1 cellular context compared by ENCODE assay signal in the genomic region with DNA sequence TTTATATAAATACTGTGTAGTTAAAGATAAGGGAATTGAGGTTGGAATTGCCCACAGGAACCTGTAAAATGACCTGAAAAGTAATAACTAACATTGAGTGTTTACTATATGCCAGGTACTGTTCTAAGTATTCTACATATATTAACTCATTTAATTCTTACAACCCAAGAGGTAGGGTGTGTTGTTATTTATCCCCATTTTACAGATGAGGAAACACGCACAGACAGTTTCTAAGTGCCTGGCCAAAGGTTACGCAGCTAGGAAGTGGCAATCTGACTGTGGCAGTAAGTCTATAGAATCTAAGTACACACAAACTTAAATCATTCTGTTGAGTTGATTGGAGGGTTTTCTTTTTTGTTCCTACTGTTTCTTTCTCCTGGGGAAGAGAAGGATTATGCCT.
TF ChIP-seq lines count a peak whose summit lies in the region.

No MANE protein-coding gene starts in this region.

TF ChIP-seq in HCT116, 20 proteins besides CTCF, POLR2A, EP300 and RAD21:
- no peak for TF ChIP-seq CEBPB (IDR thresholded peaks at IDR 0.05; ENCODE audit: low read depth)
- no peak for TF ChIP-seq SRF (IDR thresholded peaks at IDR 0.05; ENCODE audit: low read depth)
- TF ChIP-seq JUND (IDR thresholded peaks at IDR 0.05) = no peak
- no peak for TF ChIP-seq TCF7L2 (IDR thresholded peaks at IDR 0.05; ENCODE audit: borderline replicate concordance, extremely low read depth, insufficient read depth, insufficient read length)
- no peak for TF ChIP-seq YY1 (IDR thresholded peaks at IDR 0.05; ENCODE audit: extremely low read depth, insufficient replicate concordance, low read depth, low read length)
- TF ChIP-seq EGR1 (IDR thresholded peaks at IDR 0.05; ENCODE audit: low read depth) = no peak
- TF ChIP-seq EZH2phosphoT487 (IDR thresholded peaks at IDR 0.05; ENCODE audit: borderline replicate concordance) = no peak
- TF ChIP-seq ATF3 (IDR thresholded peaks at IDR 0.05) = no peak
- TF ChIP-seq, protein P1, sequence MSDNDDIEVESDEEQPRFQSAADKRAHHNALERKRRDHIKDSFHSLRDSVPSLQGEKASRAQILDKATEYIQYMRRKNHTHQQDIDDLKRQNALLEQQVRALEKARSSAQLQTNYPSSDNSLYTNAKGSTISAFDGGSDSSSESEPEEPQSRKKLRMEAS (IDR thresholded peaks at IDR 0.05) = no peak
- no peak for TF ChIP-seq SP1 (IDR thresholded peaks at IDR 0.05; ENCODE audit: low read depth)
- no peak for TF ChIP-seq FOSL1 (IDR thresholded peaks at IDR 0.05; ENCODE audit: low read depth)
- no peak for TF ChIP-seq POLR2AphosphoS5 (IDR thresholded peaks at IDR 0.05; ENCODE audit: low read depth, low read length)
- no peak for TF ChIP-seq EZH2 (IDR thresholded peaks at IDR 0.05)
- no peak for TF ChIP-seq SIN3A (IDR thresholded peaks at IDR 0.05; ENCODE audit: low read depth)
- no peak for TF ChIP-seq ZBTB33 (IDR thresholded peaks at IDR 0.05; ENCODE audit: extremely low read depth, insufficient replicate concordance, low read length)
- TF ChIP-seq REST (IDR thresholded peaks at IDR 0.05; ENCODE audit: low read depth) = no peak
- TF ChIP-seq ELF1 (IDR thresholded peaks at IDR 0.05; ENCODE audit: borderline replicate concordance, low read depth) = no peak
- TF ChIP-seq CBX3 (IDR thresholded peaks at IDR 0.05; ENCODE audit: low read depth) = no peak
